ENCODE assay signal across 25 cellular contexts in genomic region chr5:94360382-94360781, GRCh38.
DNase-seq lines count a peak whose midpoint lies in the region; ATAC-seq, FAIRE-seq and TF ChIP-seq lines count a peak whose summit lies in the region.
"Had no signal": no experiment of that assay in that cellular context is flagged by ENCODE, and none has a peak within 500 bp of the region (broad histone marks: within the 10 kb centered on the region; RNA-seq: fewer than 3 reads in every experiment).

No MANE protein-coding gene starts in this region.

- H3K79me1 ChIP-seq in H1 (ENCODE audit: low read depth, low read length), result no peaks in the 10 kb centered on the region

- H3K4me2 ChIP-seq in H1 (ENCODE audit: insufficient read depth in 1 of 2, low read depth in 2 of 2, low read length in 2 of 2) (peak overlapping the region; percentile 71 to 80), Karpas-422 (ENCODE audit: low read depth, low read length, poor library complexity, severe bottlenecking) (no peak overlapping the region)
- H3K4me2 ChIP-seq: KMS-11 had no signal

- TF ChIP-seq RAD21 in H1 (IDR thresholded peaks at IDR 0.05 in 1 of 2, conservative IDR thresholded peaks at IDR 0.05 in 1 of 2; ENCODE audit: low read depth in 2 of 2, low read length in 2 of 2), result no peak

- H3K9ac ChIP-seq in H1 (replicated peaks in 1 of 4; ENCODE audit: extremely low read depth in 1 of 4, low read depth in 3 of 4, low read length in 3 of 4), result peak overlapping the region; percentile 3 to 61 (median 50)
- H3K9ac ChIP-seq in Karpas-422 (ENCODE audit: low read length), result no peak overlapping the region
- H3K9ac ChIP-seq: KMS-11 had no signal

- TF ChIP-seq CTCF in heart left ventricle (IDR thresholded peaks at IDR 0.05) (no peak), H1 (IDR thresholded peaks at IDR 0.05; ENCODE audit: control extremely low read depth in 1 of 3, insufficient read depth in 1 of 3, low read depth in 1 of 3, low read length in 3 of 3) (no peak), sigmoid colon (IDR thresholded peaks at IDR 0.05) (no peak)

- H3K36me3 ChIP-seq in heart left ventricle, result no peaks in the 10 kb centered on the region
- peaks cover 0 to 9% (median 4%) of the 10 kb centered on the region in 4 experiments; a peak in 3 of 8 replicates for H3K36me3 ChIP-seq in H1 (ENCODE audit: control insufficient read depth in 2 of 4, insufficient read depth in 4 of 4, low read length in 3 of 4)
- no peaks in the 10 kb centered on the region; the same call in 1 of the 2 replicates for H3K36me3 ChIP-seq in iPS DF 6.9 (ENCODE audit: control insufficient read depth, insufficient read depth, low read length)
- H3K36me3 ChIP-seq in sigmoid colon, result no peaks in the 10 kb centered on the region
- H3K36me3 ChIP-seq in Karpas-422 (ENCODE audit: insufficient read depth, low read length), result no peaks in the 10 kb centered on the region
- H3K36me3 ChIP-seq: SJCRH30 had no signal

- H2BK120ac ChIP-seq in H1 (replicated peaks; ENCODE audit: low read depth, low read length), result no peak overlapping the region

- H3K9me3 ChIP-seq in heart left ventricle, result no peaks in the 10 kb centered on the region
- H3K9me3 ChIP-seq in right cardiac atrium (ENCODE audit: control insufficient read depth, low read length), result no peaks in the 10 kb centered on the region
- H3K9me3 ChIP-seq in H1 (ENCODE audit: insufficient read depth in 2 of 2, low read depth in 1 of 2, low read length in 1 of 2), result no peaks in the 10 kb centered on the region
- H3K9me3 ChIP-seq in iPS DF 6.9 (ENCODE audit: control insufficient read depth, insufficient read depth, low read length), result no peaks in the 10 kb centered on the region
- H3K9me3 ChIP-seq in sigmoid colon, result no peaks in the 10 kb centered on the region
- H3K9me3 ChIP-seq in Karpas-422 (ENCODE audit: low read length), result no peaks in the 10 kb centered on the region
- H3K9me3 ChIP-seq: SJCRH30 had no signal

- H3K14ac ChIP-seq in H1 (ENCODE audit: insufficient read length), result no peak overlapping the region

- no peak for TF ChIP-seq EP300 in H1 (IDR thresholded peaks at IDR 0.05; ENCODE audit: borderline replicate concordance in 1 of 2, low read depth in 2 of 2, low read length in 2 of 2)
- no peak for TF ChIP-seq EP300 in sigmoid colon (IDR thresholded peaks at IDR 0.05)

- TF ChIP-seq POLR2A in heart left ventricle (IDR thresholded peaks at IDR 0.05) (no peak), H1 (IDR thresholded peaks at IDR 0.05; ENCODE audit: control extremely low read depth in 1 of 2, low read depth in 2 of 2, low read length in 2 of 2) (peak in 1 of 2 experiments; percentile 74; a peak in 1 of 3 replicates), sigmoid colon (IDR thresholded peaks at IDR 0.05) (no peak)

- H2BK5ac ChIP-seq in H1 (ENCODE audit: low read depth, low read length), result peak overlapping the region; percentile 5; the same call in 1 of the 2 replicates

- H3K9me2 ChIP-seq in Karpas-422 (replicated peaks; ENCODE audit: insufficient read depth, low read length), result no peaks in the 10 kb centered on the region

- peaks cover 0 to 6% (median 0%) of the 10 kb centered on the region in 12 donors for H3K4me1 ChIP-seq in heart left ventricle
- no peaks in the 10 kb centered on the region for H3K4me1 ChIP-seq in right cardiac atrium (ENCODE audit: control insufficient read depth, insufficient read depth, low read length)
- H3K4me1 ChIP-seq in H1 (replicated peaks in 1 of 4; ENCODE audit: control insufficient read depth in 3 of 4, insufficient read depth in 4 of 4, low read length in 3 of 4), result peaks cover 2 to 28% (median 7%) of the 10 kb centered on the region in 4 experiments; a peak in 5 of 7 replicates
- peaks cover 4% of the 10 kb centered on the region; the same call in 1 of the 2 replicates for H3K4me1 ChIP-seq in iPS DF 6.9 (ENCODE audit: control insufficient read depth, insufficient read depth, low read length)
- no peaks in the 10 kb centered on the region for H3K4me1 ChIP-seq in sigmoid colon
- H3K4me1 ChIP-seq in Karpas-422 (ENCODE audit: low read length), result no peaks in the 10 kb centered on the region
- H3K4me1 ChIP-seq: SJCRH30 had no signal

- H3K27me3 ChIP-seq in heart left ventricle, result no peaks in the 10 kb centered on the region
- H3K27me3 ChIP-seq in right cardiac atrium (ENCODE audit: control insufficient read depth, insufficient read depth), result no peaks in the 10 kb centered on the region
- no peaks in the 10 kb centered on the region for H3K27me3 ChIP-seq in H1 (replicated peaks in 1 of 4; ENCODE audit: control insufficient read depth in 3 of 4, extremely low read depth in 1 of 4, insufficient read depth in 3 of 4, low read length in 3 of 4)
- no peaks in the 10 kb centered on the region for H3K27me3 ChIP-seq in iPS DF 6.9 (ENCODE audit: control insufficient read depth, insufficient read depth, low read length)
- no peaks in the 10 kb centered on the region for H3K27me3 ChIP-seq in sigmoid colon
- H3K27me3 ChIP-seq in Karpas-422 (ENCODE audit: low read length), result no peaks in the 10 kb centered on the region
- H3K27me3 ChIP-seq: SJCRH30 had no signal

- H2BK12ac ChIP-seq in H1 (ENCODE audit: low read depth, low read length), result no peak overlapping the region

- no peak overlapping the region for H3K23ac ChIP-seq in H1 (ENCODE audit: insufficient read length)

- no peak overlapping the region for H4K91ac ChIP-seq in H1 (replicated peaks; ENCODE audit: insufficient read length, low read length)

- H3K79me2 ChIP-seq in H1 (ENCODE audit: control insufficient read depth in 1 of 2, insufficient read depth in 2 of 2, low read length in 2 of 2), result peaks cover 15 to 58% of the 10 kb centered on the region in 2 experiments
- H3K79me2 ChIP-seq in Karpas-422 (ENCODE audit: low read length), result no peaks in the 10 kb centered on the region

- H3K23me2 ChIP-seq in H1 (ENCODE audit: low read depth, low read length), result peaks cover 2% of the 10 kb centered on the region; the same call in 1 of the 2 replicates

- peak; percentile 13 for FAIRE-seq in H1 (lab: Jason Lieb, UNC)
- FAIRE-seq: G401.6, GM12892 had no signal

- CTCF ChIA-PET in H1 (lab: Charles Lee; ENCODE audit: partially characterized antibody), result no interaction called here

- DNase-seq in heart left ventricle (peak in 2 of 5 donors; percentile 23), right cardiac atrium (no peak), H1 (ENCODE audit: low read depth in 1 of 2, low spot score in 2 of 2) (no peak), iPS DF 6.9 (ENCODE audit: low read depth, low spot score) (no peak), sigmoid colon (no peak), T-helper 2 cell (no peak), Karpas-422 (no peak)
- no peak for DNase-seq in activated CD8-positive, alpha-beta memory T cell treated with anti-CD3 and anti-CD28 coated beads, Interleukin-2, amount 50 U/mL, for 48 hours
- DNase-seq: AML-193; C1 segment of cervical spinal cord; CD8-positive, alpha-beta T cell; GOT3; IMR-90; NCI-H1105; NCI-H146; NCI-H2029; NCI-H2227 treated with DMSO at 0.1 percent for 48 hours; NCI-H510A treated with DMSO at 0.1 percent for 48 hours; NCI-H748 treated with DMSO at 0.1 percent for 48 hours; SJCRH30 had no signal

- intact Hi-C loops in heart left ventricle (cut with DNase I), result no loop called here
- intact Hi-C loops in right cardiac atrium (cut with DNase I), result no loop called here
- intact Hi-C loops in sigmoid colon (cut with DNase I), result no loop called here

- no peak overlapping the region for H4K5ac ChIP-seq in H1 (ENCODE audit: insufficient read length, low read depth, low read length)

- 0 out of 2 replicates have a peak overlapping the region, but pooled peaks have one; percentile 2 for H2AK5ac ChIP-seq in H1 (ENCODE audit: low read depth, low read length)

- peak; percentile 63 to 81 (median 79) for ATAC-seq in heart left ventricle
- ATAC-seq in right cardiac atrium, result no peak
- ATAC-seq: CD8-positive, alpha-beta T cell; Panc1 had no signal

- peak overlapping the region in 4 of 12 donors; percentile 10 to 45 (median 37) for H3K27ac ChIP-seq in heart left ventricle
- H3K27ac ChIP-seq in right cardiac atrium (ENCODE audit: low read length), result no peak overlapping the region
- H3K27ac ChIP-seq in H1 (ENCODE audit: low read depth, low read length), result peak overlapping the region; percentile 65; the same call in 1 of the 2 replicates
- H3K27ac ChIP-seq in iPS DF 6.9 (ENCODE audit: low read length), result no peak overlapping the region
- H3K27ac ChIP-seq in sigmoid colon, result no peak overlapping the region
- no peak overlapping the region for H3K27ac ChIP-seq in Karpas-422 (ENCODE audit: low read length)
- H3K27ac ChIP-seq: HL-60, KMS-11, SJCRH30 had no signal

- H2BK20ac ChIP-seq in H1 (ENCODE audit: low read length), result no peak overlapping the region

- no peak overlapping the region for H2AFZ ChIP-seq in H1 (ENCODE audit: low read length)
- H2AFZ ChIP-seq in Karpas-422 (ENCODE audit: low read length), result no peak overlapping the region

- H3K18ac ChIP-seq in H1 (ENCODE audit: extremely low read depth, low read length), result peak overlapping the region; percentile 72

- POLR2A ChIA-PET in H1 (lab: Charles Lee; ENCODE audit: partially characterized antibody), result interaction anchor here (1.0 to 1.7 kb wide), 3 partner anchors 9 to 34 kb away, joined by 3 to 6 read pairs (median 3); no protein-coding TSS in a partner anchor

- no peak overlapping the region for H3K4ac ChIP-seq in H1 (replicated peaks; ENCODE audit: insufficient read length, low read depth, low read length)

- H4K20me1 ChIP-seq in H1 (replicated peaks in 1 of 2; ENCODE audit: control insufficient read depth in 1 of 2, insufficient read depth in 2 of 2, low read length in 2 of 2) (no peaks in the 10 kb centered on the region), Karpas-422 (ENCODE audit: insufficient read depth, low read depth, low read length) (no peaks in the 10 kb centered on the region)

- H3K4me3 ChIP-seq in heart left ventricle, result no peak overlapping the region
- H3K4me3 ChIP-seq in right cardiac atrium (ENCODE audit: low read length), result no peak overlapping the region
- peak overlapping the region; percentile 53 to 71 (median 66) for H3K4me3 ChIP-seq in H1 (ENCODE audit: extremely low read depth in 1 of 4, insufficient read depth in 2 of 4, low read depth in 3 of 4, low read length in 4 of 4)
- H3K4me3 ChIP-seq in iPS DF 6.9 (ENCODE audit: low read length), result peak overlapping the region; percentile 34; the same call in 1 of the 2 replicates
- H3K4me3 ChIP-seq in sigmoid colon, result no peak overlapping the region
- no peak overlapping the region for H3K4me3 ChIP-seq in Karpas-422 (ENCODE audit: low read length)
- H3K4me3 ChIP-seq: SJCRH30 had no signal

- H2BK15ac ChIP-seq in H1 (ENCODE audit: low read length), result no peak overlapping the region

- WGBS in heart left ventricle, 4 donors, result 50 to 72% (median 60%) methylated on average over 2 of the region's 2 CpGs
- 64% methylated on average over 2 of the region's 2 CpGs for WGBS in right cardiac atrium
- WGBS in H1 (ENCODE audit: extremely low coverage in 1 of 2, insufficient coverage in 1 of 2, insufficient read length in 1 of 2, insufficient replicate concordance in 2 of 2, low coverage in 1 of 2, low lambda C conversion rate in 2 of 2, missing lambda C conversion rate in 1 of 2), 2 experiments, result 56% methylated on average over 2 of the region's 2 CpGs; no CpG with 5 or more reads in 1 of the 2 experiments
- no CpG with 5 or more reads among the region's 2 CpGs for WGBS in iPS DF 6.9 (ENCODE audit: insufficient coverage, insufficient read length)
- WGBS in sigmoid colon, 2 donors, result 94 to 97% methylated on average over 2 of the region's 2 CpGs

- H4K8ac ChIP-seq in H1 (ENCODE audit: extremely low read depth, insufficient read depth, low read length), result no peak overlapping the region

- peak overlapping the region; percentile 20 for H3K56ac ChIP-seq in H1 (replicated peaks; ENCODE audit: insufficient read length, low read depth, low read length)

Comparison
In these comparisons a context has a peak if more than half of its experiments do, and no peak if none do; other contexts are left out.
1. ATAC-seq: peak in heart left ventricle (4 of 4); none in right cardiac atrium (0 of 2).
2. H3K4me3 ChIP-seq: peak in H1 (4 of 4) and iPS DF 6.9 (single experiment); none in heart left ventricle (0 of 12), right cardiac atrium (single experiment), sigmoid colon (0 of 4) and Karpas-422 (single experiment).